Comparison of ENCODE assay signal across 25 cellular contexts in genomic region chr3:156637480-156638022, GRCh38.
"Had no signal": no experiment of that assay in that cellular context is flagged by ENCODE, and none has a peak within 500 bp of the region (broad histone marks: within the 10 kb centered on the region; RNA-seq: fewer than 3 reads in every experiment).

No MANE protein-coding gene starts in this region.

- FAIRE-seq: astrocyte, endothelial cell of umbilical vein, pancreas, small intestine, TTC549 had no signal

- H3K27me3 ChIP-seq: brain microvascular endothelial cell, esophagus muscularis mucosa, pancreas, sigmoid colon had no signal

- H3K4me1 ChIP-seq: prostate gland had no signal

- H3K9me3 ChIP-seq: esophagus muscularis mucosa, pancreas, prostate gland, sigmoid colon had no signal

- H3K27ac ChIP-seq: brain microvascular endothelial cell, esophagus muscularis mucosa, pancreas, prostate gland, sigmoid colon, VCaP had no signal

- ATAC-seq: naive thymus-derived CD8-positive, alpha-beta T cell; pancreas; stimulated activated memory B cell treated with anti-CD40 and anti-IgM and Interleukin-4, amounts not matched to agents 10 μg/mL and 1 μg/mL and 100 μg/mL, for 72 hours; stimulated activated naive CD8-positive, alpha-beta T cell treated with anti-CD3 and anti-CD28 coated beads, Interleukin-15, amount 100 ng/mL, for 72 hours had no signal

- H3K4me3 ChIP-seq: esophagus muscularis mucosa, pancreas, prostate gland, sigmoid colon had no signal

- DNase-seq: activated CD4-positive, alpha-beta T cell treated with anti-CD3 and anti-CD28 coated beads for 4 hours; activated CD4-positive, alpha-beta T cell treated with anti-CD3 and anti-CD28 coated beads, Interleukin-2, amount 50 U/mL, for 48 hours; activated CD8-positive, alpha-beta memory T cell treated with anti-CD3 and anti-CD28 coated beads for 24 hours; activated effector memory CD4-positive, alpha-beta T cell treated with anti-CD3 and anti-CD28 coated beads, Interleukin-2, amount 50 U/mL, for 16 hours; activated naive CD4-positive, alpha-beta T cell treated with anti-CD3 and anti-CD28 coated beads for 36 hours; activated T-cell treated with anti-CD3 and anti-CD28 coated beads, Interleukin-2, amount 50 U/mL, for 1 hour; amniotic stem cell; brain microvascular endothelial cell; central memory CD4-positive, alpha-beta T cell; foreskin melanocyte; naive thymus-derived CD8-positive, alpha-beta T cell; nucleus accumbens; pancreas; sigmoid colon; small intestine; stimulated activated CD4-positive, alpha-beta T cell treated with anti-CD3 and anti-CD28 coated beads, Interleukin-4, amount 100 ng/mL, for 24 hours; stimulated activated naive CD8-positive, alpha-beta T cell treated with anti-CD3 and anti-CD28 coated beads, Interleukin-15, amount 100 ng/mL, for 72 hours; substantia nigra had no signal

- H3K36me3 ChIP-seq: brain microvascular endothelial cell, esophagus muscularis mucosa, pancreas, prostate gland, sigmoid colon had no signal
